In genomic region chr11:86064236-86064803, GRCh38 we compare ENCODE assay signal across 11 cellular contexts. TPM values are rescaled to one million over a fixed set of nuclear protein-coding genes. Genes with fewer than 3 reads are reported as not detected.
A peak's percentile ranks its signal among the peaks of the same experiment; 100 is the strongest.
DNase-seq lines count a peak whose midpoint lies in the region; ATAC-seq, FAIRE-seq and TF ChIP-seq lines count a peak whose summit lies in the region.
"Had no signal": no experiment of that assay in that cellular context is flagged by ENCODE, and none has a peak within 500 bp of the region (broad histone marks: within the 10 kb centered on the region; RNA-seq: fewer than 3 reads in every experiment).

No MANE protein-coding gene starts in this region.

- peaks cover 80 to 83% of the 10 kb centered on the region in 2 donors for H3K4me1 Mint-ChIP-seq in natural killer cell

- peaks cover 9% of the 10 kb centered on the region for H3K36me3 Mint-ChIP-seq in natural killer cell

- H3K36me3 ChIP-seq in MG63 (peaks cover 16% of the 10 kb centered on the region), bronchial epithelial cell (ENCODE audit: control insufficient read depth, insufficient read depth, low read length) (no peaks in the 10 kb centered on the region)

- H3K27ac Mint-ChIP-seq in natural killer cell, result peak overlapping the region; percentile 97 to 100

- FAIRE-seq in bronchial epithelial cell (lab: Jason Lieb, UNC), result no peak

- DNase-seq in CD1c-positive myeloid dendritic cell (ENCODE audit: extremely low spot score) (peak; percentile 33), MG63 (peak; percentile 41), bronchial epithelial cell (ENCODE audit: low read depth) (peak; percentile 74), natural killer cell (no peak), 8988T (no peak)
- DNase-seq: activated CD4-positive, alpha-beta T cell treated with anti-CD3 and anti-CD28 coated beads, Interleukin-2, amount 50 U/mL, for 4 hours; NCI-H2081 treated with DMSO at 0.1 percent for 48 hours; stimulated activated CD4-positive, alpha-beta T cell treated with anti-CD3 and anti-CD28 coated beads, Interleukin-1b, Interleukin-23, amount 100 ng/mL, for 48 hours had no signal

- H3K4me3 Mint-ChIP-seq in natural killer cell, result peak overlapping the region; percentile 74

- H3K9me3 Mint-ChIP-seq in natural killer cell, result no peaks in the 10 kb centered on the region

- H3K9me3 ChIP-seq in MG63, result peaks cover 2% of the 10 kb centered on the region; the same call in 1 of the 2 replicates

- ATAC-seq in natural killer cell (no peak), GM21423 (IDR thresholded peaks at IDR 0.05; ENCODE audit: unreplicated experiment) (no peak), HG02981 (IDR thresholded peaks at IDR 0.05; ENCODE audit: unreplicated experiment) (no peak), GM21528 (IDR thresholded peaks at IDR 0.05; ENCODE audit: low FRiP score, unreplicated experiment) (no peak)

- no peaks in the 10 kb centered on the region for H3K27me3 ChIP-seq in MG63
- no peaks in the 10 kb centered on the region for H3K27me3 ChIP-seq in bronchial epithelial cell (ENCODE audit: control insufficient read depth, insufficient read depth, low read length)

- no peaks in the 10 kb centered on the region for H3K27me3 Mint-ChIP-seq in natural killer cell (ENCODE audit: low read depth in 2 of 2)

- intact Hi-C loops in natural killer cell (cut with micrococcal nuclease), result loop anchor here (5.0 kb wide), 1 partner anchor 312 kb away; no protein-coding TSS in a partner anchor

- H3K4me3 ChIP-seq in MG63 (peak overlapping the region; percentile 22; the same call in 1 of the 2 replicates), bronchial epithelial cell (ENCODE audit: low read depth, low read length) (no peak overlapping the region)

- no peak for TF ChIP-seq CTCF in bronchial epithelial cell (IDR thresholded peaks at IDR 0.05; ENCODE audit: insufficient read depth, low read length, severe bottlenecking)
- TF ChIP-seq CTCF in natural killer cell (IDR thresholded peaks at IDR 0.05), result no peak

RNA-seq across cellular contexts. Expression of gene PICALM, which starts 4.6 kb away (rescaled TPM):
- 90.0 and 114 TPM in 2 replicates for total RNA-seq in MG63 (2014; rRNA removed; shearing (Covaris generic); ENCODE audit: low replicate concordance)
- total RNA-seq in bronchial epithelial cell (196 and 203 TPM in 2 replicates), natural killer cell (100 to 1,000 TPM; 262 to 291 (median 285) TPM)

Comparison
In these comparisons a context has a peak if more than half of its experiments do, and no peak if none do; other contexts are left out.
1. DNase-seq: peak in CD1c-positive myeloid dendritic cell (single experiment), MG63 (single experiment) and bronchial epithelial cell (single experiment); none in natural killer cell (single experiment) and 8988T (single experiment).